9 cellular contexts compared by ENCODE assay signal in genomic region chr1:27119270-27119618, GRCh38. TPM values are rescaled to one million over a fixed set of nuclear protein-coding genes. Genes with fewer than 3 reads are reported as not detected.
DNase-seq lines count a peak whose midpoint lies in the region; ATAC-seq and TF ChIP-seq lines count a peak whose summit lies in the region.
"Had no signal": no experiment of that assay in that cellular context is flagged by ENCODE, and none has a peak within 500 bp of the region (broad histone marks: within the 10 kb centered on the region; RNA-seq: fewer than 3 reads in every experiment).

No MANE protein-coding gene starts in this region.

- intact Hi-C loops in adrenal gland (cut with DNase I): loop anchor here in 1 of 2 donors (5.0 kb wide), 1 partner anchor 33 kb away; no protein-coding TSS in a partner anchor
- intact Hi-C loops in heart left ventricle (cut with DNase I): loop anchor here in 5 of 10 donors (5.0 to 10.0 kb wide), 3 partner anchors 33 to 276 kb away; partner anchors contain the start of genes GPR3 (in 1 of the 5) and WDTC1 (in 1 of the 5)
- intact Hi-C loops in sciatic nerve (cut with DNase I): no loop called here

- no peaks in the 10 kb centered on the region for H3K9me3 Mint-ChIP-seq in CD8-positive, alpha-beta memory T cell

- TF ChIP-seq CTCF in adrenal gland (IDR thresholded peaks at IDR 0.05) (no peak), heart left ventricle (IDR thresholded peaks at IDR 0.05) (no peak)

- POLR2A ChIA-PET in CD8-positive, alpha-beta memory T cell (lab: Charles Lee): interaction anchor here (1.6 kb wide), 1 partner anchor 18 kb away, joined by 4 read pairs; no protein-coding TSS in a partner anchor

- H3K4me1 ChIP-seq in BLaER1 (peaks cover 52% of the 10 kb centered on the region), adrenal gland (replicated peaks in 1 of 2) (peaks cover 33 to 44% of the 10 kb centered on the region in 2 donors), heart left ventricle (peaks cover 6 to 81% (median 49%) of the 10 kb centered on the region in 12 donors)
- peaks cover 13% of the 10 kb centered on the region for H3K4me1 ChIP-seq in CD8-positive, alpha-beta memory T cell (ENCODE audit: insufficient read depth, low read length)

- peaks cover 11 to 26% (median 22%) of the 10 kb centered on the region in 3 donors for H3K4me1 Mint-ChIP-seq in CD8-positive, alpha-beta memory T cell

- no peak overlapping the region for H3K4me3 Mint-ChIP-seq in CD8-positive, alpha-beta memory T cell

- WGBS in adrenal gland, 4 donors: 73 to 93% (median 78%) methylated on average over 1 to 4 of the region's 4 CpGs
- 64 to 76% (median 65%) methylated on average over 4 of the region's 4 CpGs for WGBS in heart left ventricle, 4 donors

- ATAC-seq in heart left ventricle: peak; percentile 22 to 55 (median 42)
- ATAC-seq in sciatic nerve: peak; percentile 81
- no peak for ATAC-seq in GM19397 (IDR thresholded peaks at IDR 0.05; ENCODE audit: unreplicated experiment)

- H3K9ac ChIP-seq in BLaER1: peak overlapping the region; percentile 25; the same call in 1 of the 2 replicates

- H3K4me3 ChIP-seq in BLaER1 (peak overlapping the region; percentile 25; the same call in 1 of the 2 replicates), adrenal gland (no peak overlapping the region), heart left ventricle (no peak overlapping the region)
- H3K4me3 ChIP-seq in CD8-positive, alpha-beta memory T cell (ENCODE audit: low read length): no peak overlapping the region

- H3K27me3 Mint-ChIP-seq in CD8-positive, alpha-beta memory T cell: peaks cover 0 to 1% of the 10 kb centered on the region in 2 donors

- no peaks in the 10 kb centered on the region for H4K20me1 ChIP-seq in BLaER1

- H3K27ac ChIP-seq in BLaER1 (peak overlapping the region; percentile 85), adrenal gland (peak overlapping the region in 4 of 5 donors; percentile 0 to 62 (median 32)), heart left ventricle (peak overlapping the region in 11 of 12 donors; percentile 47 to 84 (median 71))
- H3K27ac ChIP-seq in CD8-positive, alpha-beta memory T cell (ENCODE audit: low read depth, low read length): no peak overlapping the region

- H3K36me3 ChIP-seq in BLaER1 (0 out of 2 replicates have a peak, but pooled peaks cover 3% of the 10 kb centered on the region), adrenal gland (replicated peaks in 1 of 2) (no peaks in the 10 kb centered on the region), heart left ventricle (no peaks in the 10 kb centered on the region)
- no peaks in the 10 kb centered on the region for H3K36me3 ChIP-seq in CD8-positive, alpha-beta memory T cell (ENCODE audit: insufficient read depth, low read length)

- H3K9me3 ChIP-seq in BLaER1 (no peaks in the 10 kb centered on the region), adrenal gland (replicated peaks in 1 of 3) (no peaks in the 10 kb centered on the region), heart left ventricle (no peaks in the 10 kb centered on the region)
- no peaks in the 10 kb centered on the region for H3K9me3 ChIP-seq in CD8-positive, alpha-beta memory T cell (ENCODE audit: low read length)

- DNase-seq in adrenal gland (no peak), heart left ventricle (peak in 2 of 5 donors; percentile 48 to 62), sciatic nerve (ENCODE audit: low spot score) (no peak), kidney glomerular epithelial cell (lab: John Stamatoyannopoulos, UW) (no peak), anterior cingulate cortex (lab: John Stamatoyannopoulos, UW) (no peak)
- DNase-seq in CD8-positive, alpha-beta memory T cell: no peak
- DNase-seq: activated CD4-positive, alpha-beta T cell treated with anti-CD3 and anti-CD28 coated beads for 1 hour had no signal

- peaks cover 0 to 7% (median 2%) of the 10 kb centered on the region in 3 donors for H3K36me3 Mint-ChIP-seq in CD8-positive, alpha-beta memory T cell

- CTCF ChIA-PET in CD8-positive, alpha-beta memory T cell (lab: Charles Lee): no interaction called here

- H3K27me3 ChIP-seq in BLaER1 (no peaks in the 10 kb centered on the region), adrenal gland (no peaks in the 10 kb centered on the region), heart left ventricle (no peaks in the 10 kb centered on the region)
- no peaks in the 10 kb centered on the region for H3K27me3 ChIP-seq in CD8-positive, alpha-beta memory T cell (ENCODE audit: insufficient read depth, low read length, poor library complexity, severe bottlenecking)

- no peak for TF ChIP-seq POLR2A in adrenal gland (IDR thresholded peaks at IDR 0.05)
- no peak for TF ChIP-seq POLR2A in heart left ventricle (IDR thresholded peaks at IDR 0.05)

- H3K4me2 ChIP-seq in BLaER1: peak overlapping the region; percentile 84

- peak overlapping the region in 2 of 8 donors; percentile 39 to 87 for H3K27ac Mint-ChIP-seq in CD8-positive, alpha-beta memory T cell

RNA-seq across cellular contexts. Expression of gene SLC9A1, which starts 35.7 kb away (rescaled TPM):
- total RNA-seq in adrenal gland: 10 to 100 TPM; 12.6 to 44.0 (median 28.4) TPM
- 10 to 100 TPM; 16.3 to 49.0 (median 30.0) TPM for polyA plus RNA-seq in adrenal gland
- total RNA-seq in heart left ventricle: 10 to 100 TPM; 11.4 to 44.9 (median 25.3) TPM
- 10 to 100 TPM in 1 of 2 donors, 1 to 10 TPM in 1; 9.4 to 15.1 TPM for polyA plus RNA-seq in heart left ventricle
- 17.3 TPM for total RNA-seq in sciatic nerve
- total RNA-seq in CD8-positive, alpha-beta memory T cell: 10 to 100 TPM; 23.9 to 24.8 TPM
- 15.3 TPM for polyA plus RNA-seq in CD8-positive, alpha-beta memory T cell
